Comparison of ENCODE assay signal across 22 cellular contexts in the genomic region with DNA sequence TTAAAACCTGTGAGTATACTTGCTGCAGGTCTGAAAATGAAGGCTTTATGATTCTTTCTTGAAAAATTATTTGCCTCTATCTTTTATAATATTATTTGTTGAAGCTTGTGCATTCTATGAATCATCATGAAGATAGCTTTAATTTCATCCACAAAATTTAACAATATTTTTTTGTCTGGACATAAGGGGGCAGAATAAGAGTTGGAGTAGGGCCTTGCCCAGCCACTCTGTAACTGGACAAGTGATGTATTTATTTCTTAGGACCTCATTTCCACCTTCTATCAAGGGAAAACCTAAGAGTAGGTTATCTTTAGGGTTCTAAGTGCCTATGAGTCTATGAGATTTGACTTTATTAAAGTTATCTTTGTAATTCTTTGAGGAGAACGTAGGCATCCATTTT.
"Had no signal": no experiment of that assay in that cellular context is flagged by ENCODE, and none has a peak within 500 bp of the region (broad histone marks: within the 10 kb centered on the region; RNA-seq: fewer than 3 reads in every experiment).

No MANE protein-coding gene starts in this region.

- H3K27me3 ChIP-seq: body of pancreas, esophagus muscularis mucosa, heart left ventricle, thyroid gland had no signal

- H3K36me3 ChIP-seq: esophagus muscularis mucosa, thyroid gland had no signal

- H3K27ac ChIP-seq: body of pancreas, esophagus muscularis mucosa, heart left ventricle, parathyroid adenoma, skin epidermis, thyroid gland had no signal

- ATAC-seq: activated naive CD4-positive, alpha-beta T cell treated with anti-CD3 and anti-CD28 coated beads, Interleukin-2, amount 50 U/mL, for 72 hours; activated T-cell treated with anti-CD3 and anti-CD28 coated beads, Interleukin-2, amount 50 U/mL, for 72 hours; body of pancreas; heart left ventricle; left cardiac atrium; mucosa of descending colon; naive thymus-derived CD4-positive, alpha-beta T cell; stimulated activated naive B cell treated with anti-CD40 and anti-IgM and Interleukin-4, amounts not matched to agents 10 μg/mL and 1 μg/mL and 100 μg/mL, for 72 hours had no signal

- H3K9me3 Mint-ChIP-seq: activated CD4-positive, alpha-beta T cell treated with anti-CD3 and anti-CD28 coated beads, Interleukin-2, amount 10 ng/mL, durations not matched to agents 24 days and 14 days had no signal

- H3K27me3 Mint-ChIP-seq: activated CD4-positive, alpha-beta T cell treated with anti-CD3 and anti-CD28 coated beads, Interleukin-2, amount 10 ng/mL, durations not matched to agents 24 days and 14 days; naive thymus-derived CD4-positive, alpha-beta T cell; stimulated activated naive B cell treated with anti-CD40 and anti-IgM and Interleukin-4, amounts not matched to agents 10 μg/mL and 1 μg/mL and 100 μg/mL, for 72 hours had no signal

- H3K4me1 ChIP-seq: body of pancreas, esophagus muscularis mucosa, heart left ventricle, parathyroid adenoma, thyroid gland had no signal

- DNase-seq: activated CD4-positive, CD25-positive, alpha-beta regulatory T cell; activated CD8-positive, alpha-beta memory T cell treated with anti-CD3 and anti-CD28 coated beads, Interleukin-2, amount 50 U/mL, for 48 hours; activated gamma-delta T cell; activated T-cell treated with anti-CD3 and anti-CD28 coated beads, Interleukin-2, amount 50 U/mL, for 72 hours; amygdala; body of pancreas; caudate nucleus; cortex of kidney; effector CD4-positive, alpha-beta T cell; heart left ventricle; left cardiac atrium; mucosa of descending colon; naive thymus-derived CD4-positive, alpha-beta T cell; stimulated activated CD4-positive, alpha-beta T cell treated with anti-CD3 and anti-CD28 coated beads, Interleukin-15, amount 100 ng/mL, for 24 hours; stimulated activated CD4-positive, alpha-beta T cell treated with anti-CD3 and anti-CD28 coated beads, Interleukin-4, amount 100 ng/mL, for 1 hour; stimulated activated naive B cell treated with anti-CD40 and anti-IgM and Interleukin-4, amounts not matched to agents 10 μg/mL and 1 μg/mL and 100 μg/mL, for 72 hours; thyroid gland had no signal

- H3K4me3 ChIP-seq: body of pancreas, esophagus muscularis mucosa, heart left ventricle, mucosa of descending colon, skin epidermis, thyroid gland had no signal

- H3K4me3 Mint-ChIP-seq: activated CD4-positive, alpha-beta T cell treated with anti-CD3 and anti-CD28 coated beads, Interleukin-2, amount 10 ng/mL, durations not matched to agents 24 days and 14 days; activated T-cell treated with anti-CD3 and anti-CD28 coated beads, Interleukin-2, amount 50 U/mL, for 72 hours; naive thymus-derived CD4-positive, alpha-beta T cell; stimulated activated naive B cell treated with anti-CD40 and anti-IgM and Interleukin-4, amounts not matched to agents 10 μg/mL and 1 μg/mL and 100 μg/mL, for 72 hours had no signal

- H3K9ac ChIP-seq: parathyroid adenoma had no signal

- H2AFZ ChIP-seq: parathyroid adenoma had no signal

- H3K79me2 ChIP-seq: parathyroid adenoma had no signal

- H3K27ac Mint-ChIP-seq: activated CD4-positive, alpha-beta T cell treated with anti-CD3 and anti-CD28 coated beads, Interleukin-2, amount 10 ng/mL, durations not matched to agents 24 days and 14 days; activated naive CD4-positive, alpha-beta T cell treated with anti-CD3 and anti-CD28 coated beads, Interleukin-2, amount 50 U/mL, for 72 hours; activated T-cell treated with anti-CD3 and anti-CD28 coated beads, Interleukin-2, amount 50 U/mL, for 72 hours; naive thymus-derived CD4-positive, alpha-beta T cell; stimulated activated naive B cell treated with anti-CD40 and anti-IgM and Interleukin-4, amounts not matched to agents 10 μg/mL and 1 μg/mL and 100 μg/mL, for 72 hours had no signal

- H3K4me1 Mint-ChIP-seq: activated CD4-positive, alpha-beta T cell treated with anti-CD3 and anti-CD28 coated beads, Interleukin-2, amount 10 ng/mL, durations not matched to agents 24 days and 14 days; stimulated activated naive B cell treated with anti-CD40 and anti-IgM and Interleukin-4, amounts not matched to agents 10 μg/mL and 1 μg/mL and 100 μg/mL, for 72 hours had no signal

- H3K9me3 ChIP-seq: body of pancreas, esophagus muscularis mucosa, heart left ventricle, mucosa of descending colon, thyroid gland had no signal
